9 cellular contexts compared by ENCODE assay signal in genomic region chr17:7281953-7282751, GRCh38. TPM values are rescaled to one million over a fixed set of nuclear protein-coding genes. Genes with fewer than 3 reads are reported as not detected.
DNase-seq lines count a peak whose midpoint lies in the region; ATAC-seq and TF ChIP-seq lines count a peak whose summit lies in the region.
"Had no signal": no experiment of that assay in that cellular context is flagged by ENCODE, and none has a peak within 500 bp of the region (broad histone marks: within the 10 kb centered on the region; RNA-seq: fewer than 3 reads in every experiment).

No MANE protein-coding gene starts in this region.

- intact Hi-C loops in left ventricle myocardium inferior (cut with micrococcal nuclease) (no loop called here), gastrocnemius medialis (cut with DNase I; ENCODE audit: low total_unique reads) (loop anchor here (1.0 to 5.0 kb wide), 4 partner anchors 25 to 870 kb away; partner anchors contain the start of genes EIF5A, ELP5 and PER1)

- no peaks in the 10 kb centered on the region for H3K36me3 ChIP-seq in GM23248 (ENCODE audit: low read depth)
- peaks cover 34% of the 10 kb centered on the region for H3K36me3 ChIP-seq in left ventricle myocardium inferior
- H3K36me3 ChIP-seq in gastrocnemius medialis: peaks cover 0 to 28% of the 10 kb centered on the region in 2 donors

- H3K27ac Mint-ChIP-seq in activated CD8-positive, alpha-beta memory T cell treated with anti-CD3 and anti-CD28 coated beads, Interleukin-2, amount 10 ng/mL, durations not matched to agents 7 days and 5 days: no peak overlapping the region

- H3K4me2 ChIP-seq in GM23248 (ENCODE audit: unreplicated experiment): peak overlapping the region; percentile 92

- peaks cover 32% of the 10 kb centered on the region for H3K27me3 Mint-ChIP-seq in activated CD8-positive, alpha-beta memory T cell treated with anti-CD3 and anti-CD28 coated beads, Interleukin-2, amount 10 ng/mL, durations not matched to agents 7 days and 5 days

- DNase-seq in GM23248: no peak
- DNase-seq in activated CD8-positive, alpha-beta memory T cell treated with anti-CD3 and anti-CD28 coated beads, Interleukin-2, amount 10 ng/mL, durations not matched to agents 7 days and 5 days: no peak
- peak; percentile 87 for DNase-seq in left ventricle myocardium inferior
- peak; percentile 89 to 96 for DNase-seq in gastrocnemius medialis
- DNase-seq in DMS153 (lab: John Stamatoyannopoulos, UW): no peak
- DNase-seq in HCEC 1CT: no peak

- peaks cover 6% of the 10 kb centered on the region; the same call in 1 of the 2 replicates for H3F3A ChIP-seq in GM23248 (ENCODE audit: insufficient read depth)

- no peak overlapping the region for H3K27ac ChIP-seq in GM23248
- H3K27ac ChIP-seq in left ventricle myocardium inferior (replicated peaks): peak overlapping the region; percentile 95
- peak overlapping the region; percentile 95 to 100 (median 98) for H3K27ac ChIP-seq in gastrocnemius medialis

- peak overlapping the region; percentile 78; the same call in 1 of the 2 replicates for H2AFZ ChIP-seq in GM23248

- H3K9me3 ChIP-seq in GM23248 (ENCODE audit: low read depth) (no peaks in the 10 kb centered on the region), left ventricle myocardium inferior (replicated peaks) (no peaks in the 10 kb centered on the region), gastrocnemius medialis (no peaks in the 10 kb centered on the region)

- no peak for TF ChIP-seq CTCF in left ventricle myocardium inferior (IDR thresholded peaks at IDR 0.05; ENCODE audit: borderline replicate concordance)
- no peak for TF ChIP-seq CTCF in gastrocnemius medialis (IDR thresholded peaks at IDR 0.05 in 4 of 5, conservative IDR thresholded peaks at IDR 0.05 in 1 of 5)

- peak; percentile 46 to 47 for TF ChIP-seq POLR2A in gastrocnemius medialis (IDR thresholded peaks at IDR 0.05)

- no peaks in the 10 kb centered on the region for H3K9me2 ChIP-seq in GM23248 (ENCODE audit: insufficient read depth)

- H3K36me3 Mint-ChIP-seq in activated CD8-positive, alpha-beta memory T cell treated with anti-CD3 and anti-CD28 coated beads, Interleukin-2, amount 10 ng/mL, durations not matched to agents 7 days and 5 days: no peaks in the 10 kb centered on the region

- H3K27me3 ChIP-seq in GM23248 (replicated peaks; ENCODE audit: insufficient read depth) (peaks cover 9% of the 10 kb centered on the region; the same call in 1 of the 2 replicates), left ventricle myocardium inferior (ENCODE audit: low read depth) (peaks cover 40% of the 10 kb centered on the region), gastrocnemius medialis (no peaks in the 10 kb centered on the region)

- CTCF ChIA-PET in activated CD8-positive, alpha-beta memory T cell treated with anti-CD3 and anti-CD28 coated beads, Interleukin-2, amount 10 ng/mL, durations not matched to agents 7 days and 5 days (lab: Charles Lee): interaction anchor here (0.6 to 11.4 kb wide), 8 partner anchors 10 to 307 kb away, joined by 3 to 112 read pairs (median 5); partner anchors contain the start of gene GPS2

- H3K9ac ChIP-seq in GM23248: no peak overlapping the region

- no peaks in the 10 kb centered on the region for H3K79me2 ChIP-seq in GM23248 (ENCODE audit: insufficient read depth)

- peaks cover 17% of the 10 kb centered on the region for H3K4me1 Mint-ChIP-seq in activated CD8-positive, alpha-beta memory T cell treated with anti-CD3 and anti-CD28 coated beads, Interleukin-2, amount 10 ng/mL, durations not matched to agents 7 days and 5 days

- ATAC-seq in activated CD8-positive, alpha-beta memory T cell treated with anti-CD3 and anti-CD28 coated beads, Interleukin-2, amount 10 ng/mL, durations not matched to agents 7 days and 5 days: no peak
- ATAC-seq in gastrocnemius medialis (peak; percentile 41 to 42), GM18907 (IDR thresholded peaks at IDR 0.05; ENCODE audit: unreplicated experiment) (no peak), GM21360 (IDR thresholded peaks at IDR 0.05; ENCODE audit: unreplicated experiment) (no peak)

- in situ Hi-C loops in GM23248 (cut with MboI) (no loop called here), gastrocnemius medialis (cut with MboI; ENCODE audit: low sequenced_read_pairs in 4 of 4) (no loop called here)

- H3K4me3 ChIP-seq in GM23248 (peak overlapping the region; percentile 70), left ventricle myocardium inferior (peak overlapping the region; percentile 76), gastrocnemius medialis (peak overlapping the region; percentile 70 to 80 (median 76))

- H3K4me1 ChIP-seq in GM23248 (ENCODE audit: insufficient read depth) (no peaks in the 10 kb centered on the region), left ventricle myocardium inferior (peaks cover 61% of the 10 kb centered on the region), gastrocnemius medialis (peaks cover 40 to 44% of the 10 kb centered on the region in 2 donors)

- no peaks in the 10 kb centered on the region for H3K9me3 Mint-ChIP-seq in activated CD8-positive, alpha-beta memory T cell treated with anti-CD3 and anti-CD28 coated beads, Interleukin-2, amount 10 ng/mL, durations not matched to agents 7 days and 5 days (ENCODE audit: low read depth)

- H4K20me1 ChIP-seq in GM23248 (ENCODE audit: insufficient read depth): no peaks in the 10 kb centered on the region

- 15% methylated on average over 39 to 42 of the region's 43 CpGs for WGBS in GM23248 (ENCODE audit: low coverage in 1 of 2, low lambda C conversion rate in 2 of 2, missing lambda C conversion rate in 2 of 2), 2 experiments

- H3K4me3 Mint-ChIP-seq in activated CD8-positive, alpha-beta memory T cell treated with anti-CD3 and anti-CD28 coated beads, Interleukin-2, amount 10 ng/mL, durations not matched to agents 7 days and 5 days: peak overlapping the region; percentile 63

RNA-seq across cellular contexts. Expression of gene SLC2A4, which starts 0.6 kb away (rescaled TPM):
- total RNA-seq in GM23248 (2014; rRNA removed; shearing (Covaris generic)): not detected in 2 replicates
- 0.08 TPM in 1 of 2 replicates, not detected in the other for polyA plus RNA-seq in GM23248 (2016; fragmentation: Nextera tagmentation; extraction: Ambion mirVana)
- not detected for total RNA-seq in activated CD8-positive, alpha-beta memory T cell treated with anti-CD3 and anti-CD28 coated beads, Interleukin-2, amount 10 ng/mL, durations not matched to agents 7 days and 5 days
- total RNA-seq in left ventricle myocardium inferior (146 TPM), gastrocnemius medialis (100 to 1,000 TPM; 148 to 310 (median 227) TPM)
- total RNA-seq: RPMI7951 had no signal

RNA-seq across cellular contexts. Expression of gene YBX2, which starts 12.3 kb away (rescaled TPM):
- 0.22 TPM in 1 of 2 replicates, not detected in the other for total RNA-seq in GM23248 (2014; rRNA removed; shearing (Covaris generic))
- polyA plus RNA-seq in GM23248 (2016; fragmentation: Nextera tagmentation; extraction: Ambion mirVana): not detected in 2 replicates
- 1 to 10 TPM in 1 of 2 experiments, under 1 TPM in 1; 0.35 to 1.4 TPM for total RNA-seq in activated CD8-positive, alpha-beta memory T cell treated with anti-CD3 and anti-CD28 coated beads, Interleukin-2, amount 10 ng/mL, durations not matched to agents 7 days and 5 days
- total RNA-seq in left ventricle myocardium inferior (0.77 TPM), gastrocnemius medialis (1 to 10 TPM in 1 of 4 donors, under 1 TPM in 2, not detected in 1; 0.42 to 2.2 (median 0.46) TPM)

RNA-seq across cellular contexts. Expression of gene CLDN7, which starts 19.9 kb away (rescaled TPM):
- total RNA-seq in GM23248 (2014; rRNA removed; shearing (Covaris generic)): 4.5 and 5.4 TPM in 2 replicates
- polyA plus RNA-seq in GM23248 (2016; fragmentation: Nextera tagmentation; extraction: Ambion mirVana): 1.7 and 2.3 TPM in 2 replicates
- total RNA-seq in activated CD8-positive, alpha-beta memory T cell treated with anti-CD3 and anti-CD28 coated beads, Interleukin-2, amount 10 ng/mL, durations not matched to agents 7 days and 5 days: 1 to 10 TPM in 1 of 2 experiments, under 1 TPM in 1; 0.66 to 1.9 TPM
- 1.6 TPM for total RNA-seq in left ventricle myocardium inferior
- total RNA-seq in gastrocnemius medialis: 1 to 10 TPM in 1 of 4 donors, under 1 TPM in 1, not detected in 2; 0.46 to 5.1 TPM

RNA-seq across cellular contexts. Expression of gene EIF5A, which starts 25.3 kb away (rescaled TPM):
- 869 and 956 TPM in 2 replicates for total RNA-seq in GM23248 (2014; rRNA removed; shearing (Covaris generic))
- 998 and 1,047 TPM in 2 replicates for polyA plus RNA-seq in GM23248 (2016; fragmentation: Nextera tagmentation; extraction: Ambion mirVana)
- 100 to 1,000 TPM; 575 to 853 TPM for total RNA-seq in activated CD8-positive, alpha-beta memory T cell treated with anti-CD3 and anti-CD28 coated beads, Interleukin-2, amount 10 ng/mL, durations not matched to agents 7 days and 5 days
- total RNA-seq in left ventricle myocardium inferior: 250 TPM
- total RNA-seq in gastrocnemius medialis: 100 to 1,000 TPM; 115 to 384 (median 273) TPM

RNA-seq across cellular contexts. Expression of gene ELP5, which starts 30.1 kb away (rescaled TPM):
- 25.9 and 32.9 TPM in 2 replicates for total RNA-seq in GM23248 (2014; rRNA removed; shearing (Covaris generic))
- 34.8 and 34.9 TPM in 2 replicates for polyA plus RNA-seq in GM23248 (2016; fragmentation: Nextera tagmentation; extraction: Ambion mirVana)
- total RNA-seq in activated CD8-positive, alpha-beta memory T cell treated with anti-CD3 and anti-CD28 coated beads, Interleukin-2, amount 10 ng/mL, durations not matched to agents 7 days and 5 days: 10 to 100 TPM; 56.5 to 70.4 TPM
- total RNA-seq in left ventricle myocardium inferior (62.5 TPM), gastrocnemius medialis (10 to 100 TPM; 13.3 to 52.7 (median 26.7) TPM)

Comparison
In these comparisons a context has a peak if more than half of its experiments do, and no peak if none do; other contexts are left out.
1. DNase-seq: peak in left ventricle myocardium inferior (single experiment) and gastrocnemius medialis (2 of 2); none in GM23248 (single experiment), activated CD8-positive, alpha-beta memory T cell treated with anti-CD3 and anti-CD28 coated beads, Interleukin-2, amount 10 ng/mL, durations not matched to agents 7 days and 5 days (single experiment), DMS153 (single experiment) and HCEC 1CT (single experiment).
2. ATAC-seq: peak in gastrocnemius medialis (2 of 2); none in activated CD8-positive, alpha-beta memory T cell treated with anti-CD3 and anti-CD28 coated beads, Interleukin-2, amount 10 ng/mL, durations not matched to agents 7 days and 5 days (single experiment), GM18907 (single experiment) and GM21360 (single experiment).
3. RNA of gene SLC2A4, which starts 0.6 kb away (total RNA-seq): 148 to 310 TPM in gastrocnemius medialis and 146 TPM in left ventricle myocardium inferior (single experiment); not detected in activated CD8-positive, alpha-beta memory T cell treated with anti-CD3 and anti-CD28 coated beads, Interleukin-2, amount 10 ng/mL, durations not matched to agents 7 days and 5 days and not detected in GM23248; every median in the first group is over 100 times any median in the second.
4. Peak in every context shown above with its lines, with median percentiles within 50 percentile points of each other: H3K4me3 ChIP-seq.